Comparison of ENCODE assay signal across 15 cellular contexts in genomic region chr4:183599690-183600089, GRCh38. TPM values are rescaled to one million over a fixed set of nuclear protein-coding genes. Genes with fewer than 3 reads are reported as not detected.
DNase-seq lines count a peak whose midpoint lies in the region; ATAC-seq, FAIRE-seq and TF ChIP-seq lines count a peak whose summit lies in the region.
"Had no signal": no experiment of that assay in that cellular context is flagged by ENCODE, and none has a peak within 500 bp of the region (broad histone marks: within the 10 kb centered on the region; RNA-seq: fewer than 3 reads in every experiment).

No MANE protein-coding gene starts in this region.

- DNase-seq in WERI-Rb-1 (peak; percentile 49), NK-92 (lab: John Stamatoyannopoulos, UW; ENCODE audit: unreplicated experiment) (no peak), kidney (no peak), HPDE6-E6E7 (ENCODE audit: extremely low spot score) (no peak)
- no peak for DNase-seq in stimulated activated naive CD8-positive, alpha-beta T cell treated with anti-CD3 and anti-CD28 coated beads, Interleukin-15, amount 100 ng/mL, for 72 hours
- DNase-seq: cortex of kidney; DND-41; NCI-H526; SJCRH30; stimulated activated CD4-positive, alpha-beta T cell treated with anti-CD3 and anti-CD28 coated beads, Interleukin-2, amount 100 ng/mL, for 24 hours; stimulated activated naive B cell treated with anti-CD40 and anti-IgM and Interleukin-4, amounts not matched to agents 10 μg/mL and 1 μg/mL and 100 μg/mL, for 72 hours had no signal

- no peaks in the 10 kb centered on the region for H3K4me1 Mint-ChIP-seq in stimulated activated naive CD8-positive, alpha-beta T cell treated with anti-CD3 and anti-CD28 coated beads, Interleukin-15, amount 100 ng/mL, for 72 hours
- H3K4me1 Mint-ChIP-seq: stimulated activated naive B cell treated with anti-CD40 and anti-IgM and Interleukin-4, amounts not matched to agents 10 μg/mL and 1 μg/mL and 100 μg/mL, for 72 hours had no signal

- intact Hi-C loops in kidney (cut with DNase I) = loop anchor here (10.0 kb wide), 1 partner anchor 125 kb away; no protein-coding TSS in a partner anchor

- H3K4me3 Mint-ChIP-seq in stimulated activated naive CD8-positive, alpha-beta T cell treated with anti-CD3 and anti-CD28 coated beads, Interleukin-15, amount 100 ng/mL, for 72 hours = no peak overlapping the region
- H3K4me3 Mint-ChIP-seq: stimulated activated naive B cell treated with anti-CD40 and anti-IgM and Interleukin-4, amounts not matched to agents 10 μg/mL and 1 μg/mL and 100 μg/mL, for 72 hours had no signal

- TF ChIP-seq CTCF in WERI-Rb-1 (IDR thresholded peaks at IDR 0.05; ENCODE audit: low read depth, low read length) = no peak
- TF ChIP-seq CTCF in kidney (IDR thresholded peaks at IDR 0.05; ENCODE audit: borderline replicate concordance, extremely low read depth, insufficient read depth) = no peak

- H3K9ac ChIP-seq in kidney (ENCODE audit: low read length in 2 of 2) = no peak overlapping the region

- no peaks in the 10 kb centered on the region for H3K9me3 Mint-ChIP-seq in stimulated activated naive CD8-positive, alpha-beta T cell treated with anti-CD3 and anti-CD28 coated beads, Interleukin-15, amount 100 ng/mL, for 72 hours

- H3K9me3 ChIP-seq in WERI-Rb-1 (ENCODE audit: severe bottlenecking) = no peaks in the 10 kb centered on the region
- H3K9me3 ChIP-seq in kidney (ENCODE audit: control insufficient read depth in 1 of 2, low read length in 2 of 2) = no peaks in the 10 kb centered on the region
- H3K9me3 ChIP-seq: SJCRH30 had no signal

- peak; percentile 75 for ATAC-seq in GM18508 (IDR thresholded peaks at IDR 0.05; ENCODE audit: insufficient read depth, unreplicated experiment)
- ATAC-seq in GM21423 (IDR thresholded peaks at IDR 0.05; ENCODE audit: unreplicated experiment) = peak; percentile 81
- peak; percentile 72 for ATAC-seq in HG03097 (IDR thresholded peaks at IDR 0.05; ENCODE audit: low FRiP score, unreplicated experiment)
- no peak for ATAC-seq in stimulated activated naive CD8-positive, alpha-beta T cell treated with anti-CD3 and anti-CD28 coated beads, Interleukin-15, amount 100 ng/mL, for 72 hours

- no peak for FAIRE-seq in kidney (lab: Jason Lieb, UNC)

- no peak overlapping the region for H3K27ac ChIP-seq in WERI-Rb-1
- H3K27ac ChIP-seq in kidney (ENCODE audit: low read depth in 2 of 2, low read length in 2 of 2) = no peak overlapping the region
- H3K27ac ChIP-seq: SJCRH30, VCaP had no signal

- H3K4me3 ChIP-seq in WERI-Rb-1 (ENCODE audit: low read depth, low read length) (no peak overlapping the region), kidney (ENCODE audit: low read length in 2 of 2) (no peak overlapping the region)
- H3K4me3 ChIP-seq: SJCRH30 had no signal

- no peaks in the 10 kb centered on the region for H3K27me3 Mint-ChIP-seq in stimulated activated naive CD8-positive, alpha-beta T cell treated with anti-CD3 and anti-CD28 coated beads, Interleukin-15, amount 100 ng/mL, for 72 hours

- H3K4me1 ChIP-seq in kidney (ENCODE audit: control insufficient read depth in 1 of 2, insufficient read depth in 1 of 2, low read depth in 1 of 2, low read length in 2 of 2) = no peaks in the 10 kb centered on the region
- H3K4me1 ChIP-seq: SJCRH30 had no signal

- no peak overlapping the region for H3K27ac Mint-ChIP-seq in stimulated activated naive CD8-positive, alpha-beta T cell treated with anti-CD3 and anti-CD28 coated beads, Interleukin-15, amount 100 ng/mL, for 72 hours
- H3K27ac Mint-ChIP-seq: stimulated activated naive B cell treated with anti-CD40 and anti-IgM and Interleukin-4, amounts not matched to agents 10 μg/mL and 1 μg/mL and 100 μg/mL, for 72 hours had no signal

- H3K36me3 ChIP-seq in WERI-Rb-1 (no peaks in the 10 kb centered on the region), kidney (ENCODE audit: control insufficient read depth in 1 of 2, insufficient read depth in 2 of 2, low read length in 2 of 2) (no peaks in the 10 kb centered on the region)
- H3K36me3 ChIP-seq: SJCRH30 had no signal

- H3K27me3 ChIP-seq in WERI-Rb-1 (ENCODE audit: insufficient read depth, low read depth, severe bottlenecking) = no peaks in the 10 kb centered on the region
- H3K27me3 ChIP-seq: SJCRH30 had no signal

RNA-seq across cellular contexts. Expression of gene RWDD4, which starts 59.3 kb away (rescaled TPM):
- 17.7 TPM for total RNA-seq in kidney
- polyA plus RNA-seq in kidney (ENCODE audit: insufficient read depth, low read depth, low replicate concordance) = 19.1 TPM

RNA-seq across cellular contexts. Expression of gene TRAPPC11, which starts 59.4 kb away (rescaled TPM):
- total RNA-seq in kidney = 43.1 TPM
- polyA plus RNA-seq in kidney (ENCODE audit: insufficient read depth, low read depth, low replicate concordance) = 13.8 TPM
